ENCODE assay signal across 1 cellular context in genomic region chr19:44914436-44915206, GRCh38.
A peak's percentile ranks its signal among the peaks of the same experiment; 100 is the strongest.
TF ChIP-seq lines count a peak whose summit lies in the region.

TSS of gene APOC1 (plus strand) at chr19:44914608. CDS start at chr19:44914892, 284 bp downstream.

TF ChIP-seq in HepG2, 621 proteins besides CTCF, POLR2A, EP300 and RAD21 (continued from another document and continues in another):
- TF ChIP-seq ZNF646 (CRISPR knock-in tag; IDR thresholded peaks at IDR 0.05): 0 out of 2 replicates have a peak, but pooled peaks have one; percentile 43
- TF ChIP-seq ZNF83 (CRISPR knock-in tag; IDR thresholded peaks at IDR 0.05; ENCODE audit: borderline replicate concordance): peak; percentile 60; the same call in 1 of the 2 replicates
- 0 out of 2 replicates have a peak, but pooled peaks have one; percentile 60 for TF ChIP-seq ZNF816 (CRISPR knock-in tag; IDR thresholded peaks at IDR 0.05; ENCODE audit: borderline replicate concordance)
- TF ChIP-seq ZBTB7B (CRISPR knock-in tag; IDR thresholded peaks at IDR 0.05): peak; percentile 12
- peak; percentile 76; the same call in 1 of the 2 replicates for TF ChIP-seq ZNF790 (CRISPR knock-in tag; IDR thresholded peaks at IDR 0.05; ENCODE audit: borderline replicate concordance)
- TF ChIP-seq AHDC1 (CRISPR knock-in tag; IDR thresholded peaks at IDR 0.05; ENCODE audit: borderline replicate concordance): peak; percentile 47; the same call in 1 of the 2 replicates
- TF ChIP-seq ZNF263 (CRISPR knock-in tag; IDR thresholded peaks at IDR 0.05): peak; percentile 95
- peak; percentile 18; the same call in 1 of the 2 replicates for TF ChIP-seq KDM2A (CRISPR knock-in tag; IDR thresholded peaks at IDR 0.05; ENCODE audit: borderline replicate concordance, low read depth)
- peak; percentile 21 for TF ChIP-seq PTBP1 (IDR thresholded peaks at IDR 0.05; ENCODE audit: low read depth, low read length, poor library complexity, severe bottlenecking)
- TF ChIP-seq NFYC (CRISPR knock-in tag; IDR thresholded peaks at IDR 0.05): peak; percentile 88
- peak; percentile 55; the same call in 1 of the 2 replicates for TF ChIP-seq GATA4 (IDR thresholded peaks at IDR 0.05; ENCODE audit: borderline replicate concordance, low read depth)
- peak; percentile 68 for TF ChIP-seq RBM22 (optimal IDR thresholded peaks at IDR 0.05; ENCODE audit: low read length)
- peak; percentile 81; the same call in 1 of the 2 replicates for TF ChIP-seq THAP9 (CRISPR knock-in tag; IDR thresholded peaks at IDR 0.05; ENCODE audit: borderline replicate concordance)
- peak; percentile 66 for TF ChIP-seq ZNF563 (CRISPR knock-in tag; IDR thresholded peaks at IDR 0.05)
- peak; percentile 100 for TF ChIP-seq RFXAP (CRISPR knock-in tag; IDR thresholded peaks at IDR 0.05; ENCODE audit: borderline replicate concordance)
- peak; percentile 57; the same call in 1 of the 2 replicates for TF ChIP-seq HOXA3 (CRISPR knock-in tag; IDR thresholded peaks at IDR 0.05)
- peak; percentile 58 for TF ChIP-seq SALL1 (CRISPR knock-in tag; IDR thresholded peaks at IDR 0.05)
- 0 out of 2 replicates have a peak, but pooled peaks have one; percentile 51 for TF ChIP-seq CSRNP1 (CRISPR knock-in tag; IDR thresholded peaks at IDR 0.05)
- 0 out of 2 replicates have a peak, but pooled peaks have one; percentile 5 for TF ChIP-seq ZBTB20 (CRISPR knock-in tag; IDR thresholded peaks at IDR 0.05; ENCODE audit: borderline replicate concordance, low read depth)
- TF ChIP-seq PATZ1 (CRISPR knock-in tag; IDR thresholded peaks at IDR 0.05): 0 out of 2 replicates have a peak, but pooled peaks have one; percentile 54
- peak; percentile 82; the same call in 1 of the 2 replicates for TF ChIP-seq ZNF670 (CRISPR knock-in tag; IDR thresholded peaks at IDR 0.05; ENCODE audit: borderline replicate concordance)
- TF ChIP-seq ZNF543 (CRISPR knock-in tag; IDR thresholded peaks at IDR 0.05): 0 out of 2 replicates have a peak, but pooled peaks have one; percentile 20
- TF ChIP-seq NRL (CRISPR knock-in tag; IDR thresholded peaks at IDR 0.05; ENCODE audit: borderline replicate concordance): 0 out of 2 replicates have a peak, but pooled peaks have one; percentile 26
- TF ChIP-seq MED8 (CRISPR knock-in tag; IDR thresholded peaks at IDR 0.05; ENCODE audit: insufficient replicate concordance): peak; percentile 17
- peak; percentile 64; the same call in 1 of the 2 replicates for TF ChIP-seq ZFX (CRISPR knock-in tag; IDR thresholded peaks at IDR 0.05; ENCODE audit: low read depth)
- peak; percentile 39; the same call in 1 of the 2 replicates for TF ChIP-seq ZGPAT (CRISPR knock-in tag; IDR thresholded peaks at IDR 0.05)
